9 cellular contexts compared by ENCODE assay signal in the genomic region with DNA sequence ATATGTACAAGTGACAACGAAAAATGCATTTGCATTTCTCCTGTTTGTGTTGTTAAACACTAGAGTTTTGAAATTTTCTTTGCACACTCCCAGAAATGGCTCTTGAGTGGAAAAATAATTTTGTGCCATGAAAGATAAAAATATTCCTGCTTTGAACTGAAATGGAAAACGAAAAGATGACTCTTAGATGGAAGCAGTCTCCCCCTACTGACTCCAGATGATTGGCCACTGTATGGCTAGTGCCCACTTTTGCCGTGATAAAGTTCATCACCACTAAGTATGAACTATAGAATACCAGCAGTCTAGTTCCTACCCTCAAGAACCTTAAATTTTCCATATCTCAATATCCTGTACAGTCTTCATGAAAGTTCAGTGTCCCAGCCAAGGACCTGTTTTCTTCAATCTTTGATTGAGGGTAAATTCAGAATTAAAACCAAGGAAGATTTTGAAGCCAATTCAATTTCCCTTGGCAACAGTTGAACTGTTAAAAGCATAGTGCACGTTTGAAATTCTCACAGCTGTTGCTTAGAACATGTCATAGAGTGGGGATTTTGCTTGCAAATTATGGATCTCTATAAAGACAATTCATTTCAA. TPM values are rescaled to one million over a fixed set of nuclear protein-coding genes. Genes with fewer than 3 reads are reported as not detected.
DNase-seq lines count a peak whose midpoint lies in the region; ATAC-seq and TF ChIP-seq lines count a peak whose summit lies in the region.
"Had no signal": no experiment of that assay in that cellular context is flagged by ENCODE, and none has a peak within 500 bp of the region (broad histone marks: within the 10 kb centered on the region; RNA-seq: fewer than 3 reads in every experiment).

No MANE protein-coding gene starts in this region.

- H3K36me3 ChIP-seq in OCI-LY3 (replicated peaks; ENCODE audit: low read depth, low read length) = no peaks in the 10 kb centered on the region
- H3K36me3 ChIP-seq in duodenal mucosa (ENCODE audit: control insufficient read depth in 1 of 2, insufficient read depth in 2 of 2, low read length in 2 of 2) = peaks cover 0 to 2% of the 10 kb centered on the region in 2 donors

- H3K9ac ChIP-seq in OCI-LY3 (ENCODE audit: low read length) (no peak overlapping the region; the same call in 1 of the 2 replicates), duodenal mucosa (ENCODE audit: low read depth in 1 of 2, low read length in 2 of 2) (no peak overlapping the region)

- no peak for DNase-seq in activated CD4-positive, alpha-beta T cell treated with anti-CD3 and anti-CD28 coated beads, Interleukin-2, amount 10 ng/mL, durations not matched to agents 7 days and 5 days
- DNase-seq in activated CD4-positive, alpha-beta T cell treated with anti-CD3 and anti-CD28 coated beads for 4 hours = no peak
- no peak for DNase-seq in progenitor cell of endocrine pancreas (ENCODE audit: low spot score, unreplicated experiment)
- DNase-seq in NCI-H146 (lab: John Stamatoyannopoulos, UW) = no peak
- DNase-seq in activated CD8-positive, alpha-beta memory T cell treated with anti-CD3 and anti-CD28 coated beads, Interleukin-2, amount 50 U/mL, for 4 hours = no peak

- TF ChIP-seq CTCF in OCI-LY3 (IDR thresholded peaks at IDR 0.05; ENCODE audit: low read depth, low read length) (peak; percentile 58), progenitor cell of endocrine pancreas (IDR thresholded peaks at IDR 0.05; ENCODE audit: unreplicated experiment) (no peak)

- no peaks in the 10 kb centered on the region for H3K27me3 ChIP-seq in OCI-LY3 (ENCODE audit: low read depth, low read length)
- no peaks in the 10 kb centered on the region for H3K27me3 ChIP-seq in duodenal mucosa (ENCODE audit: control insufficient read depth in 1 of 2, insufficient read depth in 2 of 2, low read length in 2 of 2)

- POLR2A ChIA-PET in activated CD4-positive, alpha-beta T cell treated with anti-CD3 and anti-CD28 coated beads, Interleukin-2, amount 10 ng/mL, durations not matched to agents 7 days and 5 days (lab: Charles Lee) = no interaction called here

- ATAC-seq in HG02798 (IDR thresholded peaks at IDR 0.05; ENCODE audit: poor library complexity, unreplicated experiment) = no peak

- no peaks in the 10 kb centered on the region for H3K9me3 Mint-ChIP-seq in activated CD4-positive, alpha-beta T cell treated with anti-CD3 and anti-CD28 coated beads, Interleukin-2, amount 10 ng/mL, durations not matched to agents 7 days and 5 days
- no peaks in the 10 kb centered on the region for H3K9me3 Mint-ChIP-seq in progenitor cell of endocrine pancreas (ENCODE audit: low read depth)
- H3K9me3 Mint-ChIP-seq: dendritic cell treated with granulocyte-macrophage colony-stimulating factor and Interleukin-4, amounts not matched to agents 40 ng/mL and 50 ng/mL, for 4 days had no signal

- H3K27ac Mint-ChIP-seq in activated CD4-positive, alpha-beta T cell treated with anti-CD3 and anti-CD28 coated beads, Interleukin-2, amount 10 ng/mL, durations not matched to agents 7 days and 5 days = no peak overlapping the region
- no peak overlapping the region for H3K27ac Mint-ChIP-seq in progenitor cell of endocrine pancreas

- H3K4me3 ChIP-seq in OCI-LY3 (ENCODE audit: low read length) (peak overlapping the region; percentile 99), duodenal mucosa (ENCODE audit: low read depth in 1 of 2, low read length in 2 of 2) (peak overlapping the region; percentile 91 to 96)

- CTCF ChIA-PET in activated CD4-positive, alpha-beta T cell treated with anti-CD3 and anti-CD28 coated beads, Interleukin-2, amount 10 ng/mL, durations not matched to agents 7 days and 5 days (lab: Charles Lee) = no interaction called here

- no peak overlapping the region for H2AFZ ChIP-seq in OCI-LY3 (ENCODE audit: low read depth, low read length)

- H3K27me3 Mint-ChIP-seq in activated CD4-positive, alpha-beta T cell treated with anti-CD3 and anti-CD28 coated beads, Interleukin-2, amount 10 ng/mL, durations not matched to agents 7 days and 5 days = no peaks in the 10 kb centered on the region
- no peaks in the 10 kb centered on the region for H3K27me3 Mint-ChIP-seq in progenitor cell of endocrine pancreas
- H3K27me3 Mint-ChIP-seq: dendritic cell treated with granulocyte-macrophage colony-stimulating factor and Interleukin-4, amounts not matched to agents 40 ng/mL and 50 ng/mL, for 4 days had no signal

- peaks cover 11% of the 10 kb centered on the region; the same call in 1 of the 2 replicates for H4K20me1 ChIP-seq in OCI-LY3 (ENCODE audit: insufficient read depth, low read length)

- H3K79me2 ChIP-seq in OCI-LY3 (ENCODE audit: low read length) = peaks cover 26% of the 10 kb centered on the region

- H3K9me3 ChIP-seq in OCI-LY3 (ENCODE audit: insufficient read depth, low read length) (no peaks in the 10 kb centered on the region), duodenal mucosa (ENCODE audit: control insufficient read depth in 1 of 2, low read length in 2 of 2) (no peaks in the 10 kb centered on the region)

- H3K4me1 Mint-ChIP-seq in activated CD4-positive, alpha-beta T cell treated with anti-CD3 and anti-CD28 coated beads, Interleukin-2, amount 10 ng/mL, durations not matched to agents 7 days and 5 days = peaks cover 23% of the 10 kb centered on the region
- peaks cover 17% of the 10 kb centered on the region for H3K4me1 Mint-ChIP-seq in progenitor cell of endocrine pancreas (ENCODE audit: low read depth)

- peaks cover 22% of the 10 kb centered on the region for H3K4me1 ChIP-seq in OCI-LY3 (ENCODE audit: low read length)
- peaks cover 6 to 7% of the 10 kb centered on the region in 2 donors for H3K4me1 ChIP-seq in duodenal mucosa (ENCODE audit: control insufficient read depth in 1 of 2, insufficient read depth in 2 of 2, low read length in 2 of 2)

- peak overlapping the region; percentile 74 for H3K4me2 ChIP-seq in OCI-LY3 (ENCODE audit: low read length)

- no peak overlapping the region for H3K27ac ChIP-seq in OCI-LY3 (ENCODE audit: low read length)
- no peak overlapping the region for H3K27ac ChIP-seq in duodenal mucosa (ENCODE audit: low read depth, low read length)

- H3K36me3 Mint-ChIP-seq in activated CD4-positive, alpha-beta T cell treated with anti-CD3 and anti-CD28 coated beads, Interleukin-2, amount 10 ng/mL, durations not matched to agents 7 days and 5 days (ENCODE audit: low read depth) = peaks cover 9% of the 10 kb centered on the region
- peaks cover 3% of the 10 kb centered on the region for H3K36me3 Mint-ChIP-seq in progenitor cell of endocrine pancreas (ENCODE audit: insufficient read depth)

- H3K4me3 Mint-ChIP-seq in activated CD4-positive, alpha-beta T cell treated with anti-CD3 and anti-CD28 coated beads, Interleukin-2, amount 10 ng/mL, durations not matched to agents 7 days and 5 days = peak overlapping the region; percentile 96
- peak overlapping the region; percentile 56 for H3K4me3 Mint-ChIP-seq in progenitor cell of endocrine pancreas (ENCODE audit: low read depth)

RNA-seq across cellular contexts. Expression of a gene that starts 1.6 kb away (rescaled TPM):
- total RNA-seq in activated CD4-positive, alpha-beta T cell treated with anti-CD3 and anti-CD28 coated beads, Interleukin-2, amount 10 ng/mL, durations not matched to agents 7 days and 5 days = 10 to 100 TPM; 45.5 to 49.6 TPM
- 55.3 and 56.7 TPM in 2 replicates for total RNA-seq in progenitor cell of endocrine pancreas
